In genomic region chr21:38798481-38798882, GRCh38 we compare ENCODE assay signal across 10 cellular contexts. TPM values are rescaled to one million over a fixed set of nuclear protein-coding genes. Genes with fewer than 3 reads are reported as not detected.
DNase-seq lines count a peak whose midpoint lies in the region; ATAC-seq and TF ChIP-seq lines count a peak whose summit lies in the region.
"Had no signal": no experiment of that assay in that cellular context is flagged by ENCODE, and none has a peak within 500 bp of the region (broad histone marks: within the 10 kb centered on the region; RNA-seq: fewer than 3 reads in every experiment).

No MANE protein-coding gene starts in this region.

- no peak for TF ChIP-seq POLR2A in prostate gland (IDR thresholded peaks at IDR 0.05)

- H3K4me3 Mint-ChIP-seq in type B pancreatic cell = no peak overlapping the region

- intact Hi-C loops in prostate gland (cut with DNase I) = no loop called here

- no peak overlapping the region for H3K27ac ChIP-seq in prostate gland
- H3K27ac ChIP-seq: right atrium auricular region had no signal

- H3K4me1 ChIP-seq in prostate gland (replicated peaks) = no peaks in the 10 kb centered on the region
- H3K4me1 ChIP-seq: right atrium auricular region had no signal

- peak; percentile 27 for TF ChIP-seq CTCF in epithelial cell of esophagus (IDR thresholded peaks at IDR 0.05; ENCODE audit: insufficient read depth, low read depth, low read length, missing control alignments)
- TF ChIP-seq CTCF in type B pancreatic cell (conservative IDR thresholded peaks at IDR 0.05) = no peak
- no peak for TF ChIP-seq CTCF in prostate gland (IDR thresholded peaks at IDR 0.05)

- 79% methylated on average over 7 of the region's 7 CpGs for WGBS in prostate gland

- no peak overlapping the region for H3K4me3 ChIP-seq in epithelial cell of esophagus (ENCODE audit: low read length)
- no peak overlapping the region for H3K4me3 ChIP-seq in prostate gland
- H3K4me3 ChIP-seq: right atrium auricular region had no signal

- H3K4me1 Mint-ChIP-seq in type B pancreatic cell (ENCODE audit: unreplicated experiment) = peaks cover 30% of the 10 kb centered on the region

- H3K27me3 ChIP-seq in prostate gland (replicated peaks; ENCODE audit: insufficient read depth) = no peaks in the 10 kb centered on the region
- H3K27me3 ChIP-seq: right atrium auricular region had no signal

- peak; percentile 40 for DNase-seq in stimulated activated CD4-positive, alpha-beta T cell treated with anti-CD3 and anti-CD28 coated beads, Interleukin-15, amount 100 ng/mL, for 24 hours
- DNase-seq in stimulated activated CD4-positive, alpha-beta T cell treated with anti-CD3 and anti-CD28 coated beads, Interleukin-12 subunit alpha, Interleukin-12 subunit beta, amount 100 ng/mL, for 4 hours = no peak
- DNase-seq in NCI-H226 (peak; percentile 97), epithelial cell of esophagus (ENCODE audit: low read depth) (peak; percentile 97), type B pancreatic cell (ENCODE audit: extremely low spot score, unreplicated experiment) (no peak), prostate gland (ENCODE audit: low spot score) (no peak)
- DNase-seq: cortex of kidney had no signal

- peaks cover 3% of the 10 kb centered on the region for H3K9me3 Mint-ChIP-seq in type B pancreatic cell

- H3K27me3 Mint-ChIP-seq in type B pancreatic cell = peaks cover 4% of the 10 kb centered on the region

- no peaks in the 10 kb centered on the region for H3K9me3 ChIP-seq in prostate gland
- H3K9me3 ChIP-seq: right atrium auricular region had no signal

- no peaks in the 10 kb centered on the region for H3K36me3 ChIP-seq in prostate gland
- H3K36me3 ChIP-seq: right atrium auricular region had no signal

- H3K36me3 Mint-ChIP-seq in type B pancreatic cell = no peaks in the 10 kb centered on the region

- no peak for ATAC-seq in GM19397 (IDR thresholded peaks at IDR 0.05; ENCODE audit: unreplicated experiment)
- ATAC-seq in HG02642 (IDR thresholded peaks at IDR 0.05; ENCODE audit: poor library complexity, unreplicated experiment) = no peak

- H3K27ac Mint-ChIP-seq in type B pancreatic cell = peak overlapping the region; percentile 89

RNA-seq across cellular contexts. Expression of gene ETS2, which starts 7.2 kb away (rescaled TPM):
- 42.2 and 46.8 TPM in 2 replicates for total RNA-seq in type B pancreatic cell (ENCODE audit: low replicate concordance)
- 10 to 100 TPM; 53.3 to 80.2 TPM for total RNA-seq in prostate gland

Comparison
In these comparisons a context has a peak if more than half of its experiments do, and no peak if none do; other contexts are left out.
1. DNase-seq: peak in stimulated activated CD4-positive, alpha-beta T cell treated with anti-CD3 and anti-CD28 coated beads, Interleukin-15, amount 100 ng/mL, for 24 hours (single experiment), NCI-H226 (single experiment) and epithelial cell of esophagus (single experiment); none in stimulated activated CD4-positive, alpha-beta T cell treated with anti-CD3 and anti-CD28 coated beads, Interleukin-12 subunit alpha, Interleukin-12 subunit beta, amount 100 ng/mL, for 4 hours (single experiment), type B pancreatic cell (single experiment) and prostate gland (single experiment).